In genomic region chr12:53211476-53212381, GRCh38 we compare ENCODE assay signal across 1 cellular context.
TF ChIP-seq lines count a peak whose summit lies in the region.

No MANE protein-coding gene starts in this region.

TF ChIP-seq in HEK293, 187 proteins besides CTCF, POLR2A, EP300 and RAD21 (continued from another document):
- TF ChIP-seq ZNF518A (tag by site-specific recombination; conservative IDR thresholded peaks at IDR 0.05; ENCODE audit: low read depth) (no peak), HOXA7 (CRISPR knock-in tag; IDR thresholded peaks at IDR 0.05; ENCODE audit: borderline replicate concordance) (no peak), ZIC2 (tag by site-specific recombination; IDR thresholded peaks at IDR 0.05) (no peak), ZBTB21 (tag by site-specific recombination; IDR thresholded peaks at IDR 0.05) (no peak)
